In genomic region chr22:29658171-29658570, GRCh38 we compare ENCODE assay signal across 1 cellular context.
TF ChIP-seq lines count a peak whose summit lies in the region.

No MANE protein-coding gene starts in this region.

TF ChIP-seq in HepG2, 621 proteins besides CTCF, POLR2A, EP300 and RAD21 (continued from another document):
- TF ChIP-seq BRF2 (CRISPR knock-in tag; IDR thresholded peaks at IDR 0.05) (no peak), ZNF691 (CRISPR knock-in tag; IDR thresholded peaks at IDR 0.05; ENCODE audit: borderline replicate concordance, low read depth) (no peak), ZNF777 (CRISPR knock-in tag; IDR thresholded peaks at IDR 0.05) (no peak), IRF9 (CRISPR knock-in tag; IDR thresholded peaks at IDR 0.05; ENCODE audit: borderline replicate concordance) (no peak), ZNF703 (CRISPR knock-in tag; IDR thresholded peaks at IDR 0.05; ENCODE audit: borderline replicate concordance) (no peak), SIN3A (IDR thresholded peaks at IDR 0.05; ENCODE audit: borderline replicate concordance, low read depth, low read length) (no peak), ZNF619 (CRISPR knock-in tag; IDR thresholded peaks at IDR 0.05) (no peak), ZNF253 (CRISPR knock-in tag; IDR thresholded peaks at IDR 0.05; ENCODE audit: borderline replicate concordance) (no peak)
